10 cellular contexts compared by ENCODE assay signal in the genomic region with DNA sequence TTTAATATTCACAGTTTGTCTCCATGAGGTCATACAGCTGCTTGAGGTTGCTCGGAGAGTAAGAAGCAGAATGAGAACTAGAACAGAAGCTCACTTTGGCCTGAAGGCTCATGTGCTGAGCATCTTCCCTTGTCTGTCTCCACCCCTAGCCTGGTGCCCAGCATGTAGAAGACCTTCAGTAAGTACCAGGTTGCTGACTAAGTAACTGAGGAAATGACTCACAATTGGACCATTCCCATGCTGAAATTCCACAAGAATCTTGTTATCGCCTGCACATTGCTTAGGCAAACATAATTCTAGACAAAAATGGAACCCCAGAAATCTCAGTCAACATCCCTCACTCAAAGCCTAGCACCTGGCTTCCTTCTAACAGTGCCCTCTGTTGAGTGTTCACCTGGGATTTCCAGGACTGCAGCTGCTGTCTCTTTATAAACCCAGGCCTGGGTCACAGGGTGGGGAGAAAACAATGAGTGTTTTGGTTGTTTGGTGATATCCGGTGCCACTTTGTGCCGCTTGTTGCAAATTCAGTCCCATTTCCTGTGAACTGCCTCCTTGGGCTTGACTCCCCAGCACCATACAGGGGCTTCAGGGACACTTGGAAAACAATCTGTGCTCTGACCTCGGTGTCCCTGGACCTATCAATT.
DNase-seq lines count a peak whose midpoint lies in the region; ATAC-seq and FAIRE-seq lines count a peak whose summit lies in the region.
"Had no signal": no experiment of that assay in that cellular context is flagged by ENCODE, and none has a peak within 500 bp of the region (broad histone marks: within the 10 kb centered on the region; RNA-seq: fewer than 3 reads in every experiment).

No MANE protein-coding gene starts in this region.

- peak; percentile 51 for DNase-seq in NCI-H748 (lab: John Stamatoyannopoulos, UW; ENCODE audit: unreplicated experiment)
- DNase-seq in NCI-H748 treated with DMSO at 0.1 percent for 48 hours (lab: John Stamatoyannopoulos, UW): no peak
- DNase-seq in RCC 7860 (ENCODE audit: low spot score): peak; percentile 86
- DNase-seq in fibroblast of gingiva (ENCODE audit: low read depth): peak; percentile 68
- no peak for DNase-seq in GF-D8 (lab: John Stamatoyannopoulos, UW)
- no peak for DNase-seq in T1000 (lab: John Stamatoyannopoulos, UW)
- DNase-seq: NCI-H446 treated with DMSO at 0.1 percent for 48 hours had no signal

- peak; percentile 85 for FAIRE-seq in RCC 7860 (lab: Jason Lieb, UNC)

- H3K9me3 ChIP-seq in skeletal muscle satellite cell (replicated peaks; ENCODE audit: low read length): no peaks in the 10 kb centered on the region

- peaks cover 26% of the 10 kb centered on the region for H3K4me1 ChIP-seq in skeletal muscle satellite cell (ENCODE audit: control insufficient read depth, insufficient read depth, low read length)
- H3K4me1 ChIP-seq: BLaER1 had no signal

- H3K4me2 ChIP-seq in skeletal muscle satellite cell (ENCODE audit: low read length): peak overlapping the region; percentile 40
- H3K4me2 ChIP-seq: BLaER1 had no signal

- no peak overlapping the region for H3K4me3 ChIP-seq in skeletal muscle satellite cell (ENCODE audit: low read length)
- H3K4me3 ChIP-seq: BLaER1 had no signal

- no peaks in the 10 kb centered on the region for H3K36me3 ChIP-seq in skeletal muscle satellite cell (ENCODE audit: insufficient read depth, low read length)
- H3K36me3 ChIP-seq: BLaER1 had no signal

- H3K27me3 ChIP-seq in skeletal muscle satellite cell (ENCODE audit: control insufficient read depth, insufficient read depth, low read length): no peaks in the 10 kb centered on the region
- H3K27me3 ChIP-seq: BLaER1 had no signal

- peak overlapping the region; percentile 26 for H3K9ac ChIP-seq in skeletal muscle satellite cell (ENCODE audit: low read depth, low read length)
- H3K9ac ChIP-seq: BLaER1 had no signal

- no peak for ATAC-seq in HG03196 (IDR thresholded peaks at IDR 0.05; ENCODE audit: unreplicated experiment)

Comparison
In these comparisons a context has a peak if more than half of its experiments do, and no peak if none do; other contexts are left out.
1. DNase-seq: peak in NCI-H748 (single experiment), RCC 7860 (single experiment) and fibroblast of gingiva (single experiment); none in NCI-H748 treated with DMSO at 0.1 percent for 48 hours (single experiment), GF-D8 (single experiment) and T1000 (single experiment).